Comparison of ENCODE assay signal across 23 cellular contexts in the genomic region with DNA sequence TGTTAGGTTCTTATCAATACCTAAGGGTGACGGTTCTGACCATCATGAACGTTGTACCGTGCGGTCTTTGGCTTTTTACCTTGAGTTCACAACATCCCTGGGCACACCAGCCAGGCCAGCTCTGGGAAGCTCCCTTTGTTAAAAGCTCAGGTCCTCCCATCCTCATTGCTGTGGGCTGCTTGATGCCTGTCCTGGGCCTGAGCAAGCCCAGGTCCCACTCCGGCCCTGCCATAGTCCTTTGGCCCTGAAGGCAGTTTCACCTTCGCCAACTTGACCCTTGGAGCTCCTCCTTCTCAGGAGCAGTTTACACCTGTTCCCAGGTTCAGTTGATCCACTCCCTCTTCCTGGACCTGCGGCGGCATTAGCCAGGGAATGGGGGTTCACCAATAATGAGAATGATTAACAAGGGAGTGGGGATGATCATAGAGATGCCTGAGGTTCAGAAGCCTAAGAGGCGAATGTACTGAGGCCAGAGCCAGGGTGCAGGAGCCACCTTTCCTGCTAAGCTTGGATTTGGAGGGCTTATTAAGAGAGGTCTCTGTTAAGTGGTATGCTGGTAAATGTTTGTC. TPM values are rescaled to one million over a fixed set of nuclear protein-coding genes. Genes with fewer than 3 reads are reported as not detected.
A peak's percentile ranks its signal among the peaks of the same experiment; 100 is the strongest.
DNase-seq lines count a peak whose midpoint lies in the region; ATAC-seq, FAIRE-seq and TF ChIP-seq lines count a peak whose summit lies in the region.
"Had no signal": no experiment of that assay in that cellular context is flagged by ENCODE, and none has a peak within 500 bp of the region (broad histone marks: within the 10 kb centered on the region; RNA-seq: fewer than 3 reads in every experiment).

No MANE protein-coding gene starts in this region.

- H3K36me3 ChIP-seq in GM23338 (ENCODE audit: insufficient read depth) (peaks cover 27% of the 10 kb centered on the region), GM12878 (ENCODE audit: control insufficient read depth in 2 of 2, insufficient read depth in 2 of 2, low read length in 1 of 2) (peaks cover 15 to 27% of the 10 kb centered on the region in 2 experiments), stomach (peaks cover 10 to 38% (median 36%) of the 10 kb centered on the region in 4 donors)
- H3K36me3 ChIP-seq: SJCRH30 had no signal

- H3K79me2 ChIP-seq in GM23338 (replicated peaks; ENCODE audit: insufficient read depth) (no peaks in the 10 kb centered on the region), GM12878 (ENCODE audit: control insufficient read depth, insufficient read depth, low read length) (no peaks in the 10 kb centered on the region)

- H4K20me1 ChIP-seq in GM23338 (replicated peaks; ENCODE audit: insufficient read depth) (peaks cover 16% of the 10 kb centered on the region), GM12878 (ENCODE audit: control insufficient read depth, insufficient read depth) (no peaks in the 10 kb centered on the region)

- H2AFZ ChIP-seq in GM23338 = no peak overlapping the region
- H2AFZ ChIP-seq in GM12878 (ENCODE audit: control insufficient read depth, low read depth, low read length) = no peak overlapping the region

- RAD21 ChIA-PET in GM12878 (lab: Charles Lee; ENCODE audit: unreplicated experiment) = no interaction called here

- no peak overlapping the region for H3K9ac ChIP-seq in GM12878 (ENCODE audit: control insufficient read depth, insufficient read depth, low read length)

- H3K4me1 Mint-ChIP-seq in GM23338 (no peaks in the 10 kb centered on the region), HFFc6 (ENCODE audit: low read depth) (peaks cover 30% of the 10 kb centered on the region)
- H3K4me1 Mint-ChIP-seq: B cell had no signal

- 97% methylated on average over 9 of the region's 9 CpGs for WGBS in GM12878 (ENCODE audit: insufficient coverage, insufficient replicate concordance, low lambda C conversion rate, missing lambda C conversion rate)
- WGBS in stomach, 5 donors = 80 to 93% (median 81%) methylated on average over 8 to 9 of the region's 9 CpGs

- peaks cover 31% of the 10 kb centered on the region; the same call in 1 of the 2 replicates for H3F3A ChIP-seq in GM23338 (replicated peaks; ENCODE audit: low read depth)

- H3K4me1 ChIP-seq in GM23338 (ENCODE audit: insufficient read depth) (no peaks in the 10 kb centered on the region), GM12878 (ENCODE audit: control insufficient read depth, insufficient read depth, low read length) (no peaks in the 10 kb centered on the region), stomach (peaks cover 0 to 13% (median 4%) of the 10 kb centered on the region in 4 donors)
- H3K4me1 ChIP-seq: HAP-1, SJCRH30 had no signal

- TF ChIP-seq EP300 in GM12878 (IDR thresholded peaks at IDR 0.05; ENCODE audit: borderline replicate concordance in 1 of 2, control insufficient read depth in 1 of 2, low read depth in 2 of 2, low read length in 2 of 2) = no peak
- TF ChIP-seq EP300 in stomach (IDR thresholded peaks at IDR 0.05) = no peak

- H3K27me3 Mint-ChIP-seq in GM23338 (ENCODE audit: insufficient read depth, low read depth, poor library complexity) = peaks cover 4% of the 10 kb centered on the region
- H3K27me3 Mint-ChIP-seq in HFFc6 (ENCODE audit: insufficient read depth) = peaks cover 4% of the 10 kb centered on the region; the same call in 1 of the 2 replicates
- H3K27me3 Mint-ChIP-seq: B cell had no signal

- H3K27ac Mint-ChIP-seq in GM23338 (no peak overlapping the region), HFFc6 (no peak overlapping the region)
- H3K27ac Mint-ChIP-seq: B cell, CD14-positive monocyte had no signal

- peak overlapping the region; percentile 10; the same call in 1 of the 2 replicates for H3K27ac ChIP-seq in GM23338 (ENCODE audit: low read depth)
- H3K27ac ChIP-seq in GM12878 (ENCODE audit: control insufficient read depth, insufficient read depth) = no peak overlapping the region
- no peak overlapping the region for H3K27ac ChIP-seq in stomach
- H3K27ac ChIP-seq: A549, SJCRH30 had no signal

- H3K27me3 ChIP-seq in GM23338 (ENCODE audit: insufficient read depth) (no peaks in the 10 kb centered on the region), GM12878 (replicated peaks in 1 of 2; ENCODE audit: control insufficient read depth in 2 of 2, insufficient read depth in 2 of 2, low read length in 1 of 2) (no peaks in the 10 kb centered on the region), stomach (no peaks in the 10 kb centered on the region)
- H3K27me3 ChIP-seq: SJCRH30 had no signal

- no peaks in the 10 kb centered on the region for H3K9me2 ChIP-seq in GM23338 (ENCODE audit: insufficient read depth)

- no peak for TF ChIP-seq RAD21 in GM12878 (IDR thresholded peaks at IDR 0.05; ENCODE audit: insufficient read depth, low read depth, low read length)

- intact Hi-C loops in GM12878 (cut with micrococcal nuclease; ENCODE audit: unreplicated experiment) (no loop called here), stomach (cut with DNase I; ENCODE audit: low total_unique reads) (no loop called here)

- H3K4me2 ChIP-seq in GM23338 (no peak overlapping the region), GM12878 (ENCODE audit: control insufficient read depth, insufficient read depth) (no peak overlapping the region)
- H3K4me2 ChIP-seq: A549 had no signal

- H3K4me3 Mint-ChIP-seq in GM23338 (no peak overlapping the region), HFFc6 (no peak overlapping the region)
- H3K4me3 Mint-ChIP-seq: B cell, CD14-positive monocyte had no signal

- no peaks in the 10 kb centered on the region; the same call in 2 of the 3 replicates for H3K9me3 Mint-ChIP-seq in GM23338
- H3K9me3 Mint-ChIP-seq in HFFc6 = no peaks in the 10 kb centered on the region

- POLR2A ChIA-PET in GM12878 (lab: Charles Lee) = no interaction called here

- ATAC-seq in GM23338 (no peak), GM12878 (no peak)
- ATAC-seq: A549 had no signal

- no peaks in the 10 kb centered on the region for H3K9me3 ChIP-seq in GM12878 (replicated peaks; ENCODE audit: control insufficient read depth, insufficient read depth, low read length)
- no peaks in the 10 kb centered on the region for H3K9me3 ChIP-seq in stomach
- H3K9me3 ChIP-seq: A549, HAP-1, SJCRH30 had no signal

- SMC1A ChIA-PET in GM12878 (lab: Charles Lee; ENCODE audit: uncharacterized antibody, unreplicated experiment) = no interaction called here

- BruUV-seq in GM12878 (replicated peaks; lab: Mats Ljungman, UMichigan) = no TSS peak

- in situ Hi-C loops in GM12878 (cut with MboI) = no loop called here

- CTCF ChIA-PET in GM12878 (lab: Yijun Ruan, JAX) = interaction anchor here (0.7 kb wide), 1 partner anchor 152 kb away, joined by 3 read pairs; the partner anchor contains the start of gene BSND

- peaks cover 38% of the 10 kb centered on the region for H3K36me3 Mint-ChIP-seq in GM23338 (ENCODE audit: low read depth)
- peaks cover 15% of the 10 kb centered on the region; the same call in 1 of the 2 replicates for H3K36me3 Mint-ChIP-seq in HFFc6 (ENCODE audit: low read depth)

- no peak for DNase-seq in GM23338 (ENCODE audit: low spot score)
- no peak for DNase-seq in GM12878 (ENCODE audit: low read depth, low spot score)
- DNase-seq in islet precursor cell = peak; percentile 39
- DNase-seq in stomach = peak; percentile 18
- DNase-seq in GM10266 (ENCODE audit: extremely low spot score) = no peak
- no peak for DNase-seq in HFFc6
- no peak for DNase-seq in CD1c-positive myeloid dendritic cell (ENCODE audit: extremely low spot score)
- DNase-seq: EL, GF-D8, MV-4-11, NCI-H1105 treated with DMSO at 0.1 percent for 48 hours, NCI-H1694, NCI-H2171 treated with DMSO at 0.1 percent for 48 hours, NCI-H524 treated with DMSO at 0.1 percent for 48 hours, NCI-H82, SJCRH30 had no signal

- TF ChIP-seq POLR2A in GM12878 (IDR thresholded peaks at IDR 0.05; ENCODE audit: low read depth, low read length) = 0 out of 2 replicates have a peak, but pooled peaks have one; percentile 5
- no peak for TF ChIP-seq POLR2A in stomach (IDR thresholded peaks at IDR 0.05)

- TF ChIP-seq CTCF in GM23338 (conservative IDR thresholded peaks at IDR 0.05; ENCODE audit: low read depth in 2 of 2) (no peak), GM12878 (IDR thresholded peaks at IDR 0.05 in 2 of 3, conservative IDR thresholded peaks at IDR 0.05 in 1 of 3; ENCODE audit: control insufficient read depth in 2 of 3, extremely low read depth in 1 of 3, insufficient read depth in 1 of 3, low read depth in 3 of 3, low read length in 3 of 3) (no peak), stomach (IDR thresholded peaks at IDR 0.05) (no peak), GM10266 (IDR thresholded peaks at IDR 0.05; ENCODE audit: control insufficient read depth, insufficient read depth, low read depth, missing control alignments) (no peak), HFFc6 (IDR thresholded peaks at IDR 0.05) (no peak)

- H3K4me3 ChIP-seq in GM23338 (no peak overlapping the region), GM12878 (no peak overlapping the region), stomach (no peak overlapping the region)
- H3K4me3 ChIP-seq: A549, HAP-1, SJCRH30 had no signal

- FAIRE-seq in GM12878 (lab: Jason Lieb, UNC) = no peak
- FAIRE-seq: A549, RCC 7860 had no signal

RNA-seq across cellular contexts. Expression of gene DHCR24, which starts 40.2 kb away (rescaled TPM):
- 453 and 530 TPM in 2 replicates for total RNA-seq in GM23338 (2014; rRNA removed; shearing (Covaris generic))
- 124 and 128 TPM in 2 replicates for polyA plus RNA-seq in GM23338 (2016; fragmentation: Nextera tagmentation; extraction: Ambion mirVana)
- 105 and 147 TPM in 2 replicates for total RNA-seq in GM12878 (2013; cell fraction: nucleolus; rRNA removed)
- total RNA-seq in GM12878 (2014; rRNA removed) = 122 and 132 TPM in 2 replicates
- 72.9 and 78.5 TPM in 2 replicates for total RNA-seq in GM12878 (2014; rRNA removed; fragmentation: Illumina TruSeq; extraction: Trizol)
- total RNA-seq in GM12878 (2021) = 169 and 175 TPM in 2 replicates
- polyA plus RNA-seq in GM12878 (2011; ENCODE audit: low read depth) = 43.3 TPM
- 61.8 and 147 TPM in 2 replicates for polyA plus RNA-seq in GM12878 (2011; rRNA removed)
- polyA plus RNA-seq in GM12878 (2011; cell fraction: cytosol; rRNA removed) = 187 and 196 TPM in 2 replicates
- 179 and 246 TPM in 2 replicates for polyA plus RNA-seq in GM12878 (2011; cell fraction: nucleus; rRNA removed)
- 64.5 and 70.3 TPM in 2 replicates for polyA plus RNA-seq in GM12878 (2012)
- 92.6 and 116 TPM in 2 replicates for polyA plus RNA-seq in GM12878 (2014; fragmentation: Illumina TruSeq; extraction: Trizol)
- 10 to 100 TPM; 23.3 to 39.3 TPM for polyA plus RNA-seq in GM12878 (2014; fragmentation: Nextera tagmentation; extraction: Ambion mirVana)
- 106 and 110 TPM in 2 replicates for polyA plus RNA-seq in GM12878 (2014; rRNA removed)
- polyA plus RNA-seq in GM12878 (2016; fragmentation: Nextera tagmentation; extraction: Ambion mirVana) = 100 to 1,000 TPM; 123 to 128 TPM
- polyA minus RNA-seq in GM12878 (2011; rRNA and poly(A)+ RNA removed) = 259 and 370 TPM in 2 replicates
- polyA minus RNA-seq in GM12878 (2011; cell fraction: cytosol; rRNA and poly(A)+ RNA removed) = 54.5 and 63.7 TPM in 2 replicates
- 94.1 and 148 TPM in 2 replicates for polyA minus RNA-seq in GM12878 (2011; cell fraction: nucleus; rRNA and poly(A)+ RNA removed)
- 100 to 1,000 TPM in 1 of 5 donors, 10 to 100 TPM in 4; 25.7 to 347 (median 67.9) TPM for total RNA-seq in stomach
- 10 to 100 TPM; 20.0 to 77.5 (median 70.1) TPM for polyA plus RNA-seq in stomach
- 10 to 100 TPM; 39.3 to 88.4 (median 74.8) TPM for total RNA-seq in HFFc6 (2021; fragmentation: NEBNext Ultra II Directional; extraction: Animal tissue kit (Norgen Biotek cat#: 25700))

RNA-seq across cellular contexts. Expression of gene TTC22, which starts 45.7 kb away (rescaled TPM):
- 1.7 and 2.5 TPM in 2 replicates for total RNA-seq in GM23338 (2014; rRNA removed; shearing (Covaris generic))
- polyA plus RNA-seq in GM23338 (2016; fragmentation: Nextera tagmentation; extraction: Ambion mirVana) = 0.85 and 1.2 TPM in 2 replicates
- total RNA-seq in GM12878 (2013; cell fraction: nucleolus; rRNA removed) = 3.4 and 3.8 TPM in 2 replicates
- 3.7 and 4.0 TPM in 2 replicates for total RNA-seq in GM12878 (2014; rRNA removed)
- 1.9 and 2.2 TPM in 2 replicates for total RNA-seq in GM12878 (2014; rRNA removed; fragmentation: Illumina TruSeq; extraction: Trizol)
- 4.2 and 5.1 TPM in 2 replicates for total RNA-seq in GM12878 (2021)
- polyA plus RNA-seq in GM12878 (2011; ENCODE audit: low read depth) = 1.1 TPM
- polyA plus RNA-seq in GM12878 (2011; rRNA removed) = 0.35 and 0.72 TPM in 2 replicates
- polyA plus RNA-seq in GM12878 (2011; cell fraction: cytosol; rRNA removed) = 0.92 and 1.1 TPM in 2 replicates
- 1.8 and 2.2 TPM in 2 replicates for polyA plus RNA-seq in GM12878 (2011; cell fraction: nucleus; rRNA removed)
- polyA plus RNA-seq in GM12878 (2012) = 1.5 and 1.7 TPM in 2 replicates
- polyA plus RNA-seq in GM12878 (2014; fragmentation: Illumina TruSeq; extraction: Trizol) = 3.0 TPM in 2 replicates
- polyA plus RNA-seq in GM12878 (2014; fragmentation: Nextera tagmentation; extraction: Ambion mirVana) = under 1 TPM; 0.64 to 0.89 TPM
- 3.4 and 3.6 TPM in 2 replicates for polyA plus RNA-seq in GM12878 (2014; rRNA removed)
- 1 to 10 TPM; 1.1 to 1.9 TPM for polyA plus RNA-seq in GM12878 (2016; fragmentation: Nextera tagmentation; extraction: Ambion mirVana)
- polyA minus RNA-seq in GM12878 (2011; rRNA and poly(A)+ RNA removed) = 0.82 and 1.0 TPM in 2 replicates
- polyA minus RNA-seq in GM12878 (2011; cell fraction: cytosol; rRNA and poly(A)+ RNA removed) = 0.40 and 0.42 TPM in 2 replicates
- polyA minus RNA-seq in GM12878 (2011; cell fraction: nucleus; rRNA and poly(A)+ RNA removed) = 0.48 and 1.5 TPM in 2 replicates
- total RNA-seq in stomach = 10 to 100 TPM in 3 of 5 donors, 1 to 10 TPM in 2; 6.7 to 65.2 (median 27.4) TPM
- 10 to 100 TPM in 2 of 3 donors, 1 to 10 TPM in 1; 4.2 to 26.1 (median 17.2) TPM for polyA plus RNA-seq in stomach
- not detected for total RNA-seq in HFFc6 (2021; fragmentation: NEBNext Ultra II Directional; extraction: Animal tissue kit (Norgen Biotek cat#: 25700))
- total RNA-seq: HT1080, OCI-LY7, SJCRH30 had no signal
- polyA plus RNA-seq: A549 had no signal

Comparison
In these comparisons a context has a peak if more than half of its experiments do, and no peak if none do; other contexts are left out.
1. DNase-seq: peak in islet precursor cell (single experiment) and stomach (single experiment); none in GM23338 (single experiment), GM12878 (single experiment), GM10266 (single experiment), HFFc6 (single experiment) and CD1c-positive myeloid dendritic cell (single experiment).